8 cellular contexts compared by ENCODE assay signal in genomic region chr14:69612014-69612758, GRCh38. TPM values are rescaled to one million over a fixed set of nuclear protein-coding genes. Genes with fewer than 3 reads are reported as not detected.
A peak's percentile ranks its signal among the peaks of the same experiment; 100 is the strongest.
DNase-seq lines count a peak whose midpoint lies in the region; ATAC-seq and TF ChIP-seq lines count a peak whose summit lies in the region.

No MANE protein-coding gene starts in this region.

- H3K27me3 Mint-ChIP-seq in nephron (ENCODE audit: low read depth), result no peaks in the 10 kb centered on the region

- no peaks in the 10 kb centered on the region for H3K27me3 ChIP-seq in aorta (ENCODE audit: control insufficient read depth in 1 of 2, insufficient read depth in 2 of 2, low read length in 1 of 2)

- peak; percentile 12 for ATAC-seq in HG02678 (IDR thresholded peaks at IDR 0.05; ENCODE audit: unreplicated experiment)
- ATAC-seq in aorta (ENCODE audit: low FRiP score), result peak; percentile 45

- WGBS in aorta, 2 donors, result 0% methylated on average over 30 to 47 of the region's 47 CpGs

- H3K4me3 ChIP-seq in GM12875 (ENCODE audit: low read depth, low read length) (peak overlapping the region; percentile 59), fibroblast of the aortic adventitia (ENCODE audit: low read depth, low read length) (peak overlapping the region; percentile 90), aorta (ENCODE audit: low read length in 2 of 2) (peak overlapping the region; percentile 68 to 96)

- H3K36me3 Mint-ChIP-seq in nephron (ENCODE audit: low read depth), result no peaks in the 10 kb centered on the region

- peaks cover 66% of the 10 kb centered on the region for H3K4me1 Mint-ChIP-seq in nephron

- peak overlapping the region; percentile 85 to 100 for H3K27ac ChIP-seq in aorta (ENCODE audit: low read depth in 1 of 2, low read length in 2 of 2)

- TF ChIP-seq CTCF in GM12875 (IDR thresholded peaks at IDR 0.05; ENCODE audit: borderline replicate concordance, insufficient read depth, low read depth, low read length), result no peak
- no peak for TF ChIP-seq CTCF in fibroblast of the aortic adventitia (IDR thresholded peaks at IDR 0.05; ENCODE audit: insufficient read depth, low read length)
- TF ChIP-seq CTCF in nephron (IDR thresholded peaks at IDR 0.05; ENCODE audit: unreplicated experiment in 3 of 3), result no peak

- intact Hi-C loops in aorta (cut with DNase I), result loop anchor here in 1 of 2 donors (5.0 kb wide), 2 partner anchors 35 to 55 kb away; no protein-coding TSS in a partner anchor

- no peaks in the 10 kb centered on the region for H3K9me3 ChIP-seq in aorta (ENCODE audit: control insufficient read depth, low read length)

- no peaks in the 10 kb centered on the region for H3K9me3 Mint-ChIP-seq in nephron

- H3K27ac Mint-ChIP-seq in nephron, result peak overlapping the region; percentile 85 to 89 (median 88)

- H3K4me3 Mint-ChIP-seq in nephron, result peak overlapping the region; percentile 89 to 95 (median 89)

- peaks cover 3 to 10% of the 10 kb centered on the region in 2 donors for H3K4me1 ChIP-seq in aorta (ENCODE audit: control insufficient read depth in 1 of 2, insufficient read depth in 2 of 2, low read length in 2 of 2)

- DNase-seq in NCI-H2227 (lab: John Stamatoyannopoulos, UW; ENCODE audit: unreplicated experiment) (peak; percentile 40), activated T-helper 1 cell treated with Interleukin-2 at 50 U/mL for 16 hours (ENCODE audit: low read depth) (peak; percentile 37), fibroblast of the aortic adventitia (ENCODE audit: low read depth) (no peak), aorta (peak; percentile 51 to 80), NCI-H2029 (lab: John Stamatoyannopoulos, UW) (no peak)

- H3K36me3 ChIP-seq in aorta (ENCODE audit: control insufficient read depth in 1 of 2, insufficient read depth in 2 of 2, low read length in 1 of 2), result no peaks in the 10 kb centered on the region

RNA-seq across cellular contexts. Expression of gene SUSD6, which starts 0.8 kb away (rescaled TPM):
- total RNA-seq in fibroblast of the aortic adventitia (ENCODE audit: low replicate concordance) (8.0 and 14.3 TPM in 2 replicates), aorta (10 to 100 TPM; 51.3 to 59.9 TPM)
- polyA plus RNA-seq in aorta, result 10 to 100 TPM in 1 of 2 donors, 1 to 10 TPM in 1; 7.4 to 16.1 TPM

RNA-seq across cellular contexts. Expression of gene CCDC177, which starts 37.5 kb away (rescaled TPM):
- not detected in 2 replicates for total RNA-seq in fibroblast of the aortic adventitia (ENCODE audit: low replicate concordance)
- total RNA-seq in aorta, result not detected
- polyA plus RNA-seq in aorta, result not detected

Comparison
In these comparisons a context has a peak if more than half of its experiments do, and no peak if none do; other contexts are left out.
1. DNase-seq: peak in NCI-H2227 (single experiment), activated T-helper 1 cell treated with Interleukin-2 at 50 U/mL for 16 hours (single experiment) and aorta (2 of 2); none in fibroblast of the aortic adventitia (single experiment) and NCI-H2029 (single experiment).
2. Peak in every context shown above with its lines, with median percentiles within 50 percentile points of each other: H3K4me3 ChIP-seq.